In the genomic region with DNA sequence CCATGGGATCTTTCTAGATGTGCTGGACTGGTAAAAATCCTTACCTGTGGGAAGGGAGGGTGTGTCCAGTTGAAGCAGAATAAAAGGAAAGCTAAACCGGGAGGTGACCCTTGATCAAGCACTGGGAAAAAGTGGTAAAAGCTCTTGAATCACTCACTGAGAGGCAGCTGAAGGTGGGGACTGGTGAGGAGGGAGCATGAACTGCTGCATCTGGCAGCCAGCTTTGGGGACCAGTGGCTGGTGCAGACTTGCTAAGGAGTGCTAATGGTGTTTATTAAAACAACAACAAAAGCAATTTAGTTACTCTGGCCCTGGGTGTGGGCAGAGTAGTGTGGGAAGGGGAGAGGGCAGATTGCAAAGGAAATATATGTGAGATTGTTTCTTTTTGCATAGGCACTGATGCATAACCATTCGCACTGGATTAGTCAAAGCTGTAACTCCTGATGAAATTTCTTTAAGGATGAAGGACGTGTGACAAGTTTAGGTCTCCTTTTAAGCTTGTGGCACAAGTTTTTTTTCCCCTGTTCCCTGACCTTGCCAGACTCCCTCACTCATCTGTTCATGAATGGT, we compare ENCODE assay signal across 1 cellular context.
TF ChIP-seq lines count a peak whose summit lies in the region.

No MANE protein-coding gene starts in this region.

TF ChIP-seq in IMR-90, 13 proteins besides CTCF, POLR2A, EP300 and RAD21:
- no peak for TF ChIP-seq MAZ (IDR thresholded peaks at IDR 0.05; ENCODE audit: borderline replicate concordance, low read depth, low read length)
- TF ChIP-seq, protein P1, sequence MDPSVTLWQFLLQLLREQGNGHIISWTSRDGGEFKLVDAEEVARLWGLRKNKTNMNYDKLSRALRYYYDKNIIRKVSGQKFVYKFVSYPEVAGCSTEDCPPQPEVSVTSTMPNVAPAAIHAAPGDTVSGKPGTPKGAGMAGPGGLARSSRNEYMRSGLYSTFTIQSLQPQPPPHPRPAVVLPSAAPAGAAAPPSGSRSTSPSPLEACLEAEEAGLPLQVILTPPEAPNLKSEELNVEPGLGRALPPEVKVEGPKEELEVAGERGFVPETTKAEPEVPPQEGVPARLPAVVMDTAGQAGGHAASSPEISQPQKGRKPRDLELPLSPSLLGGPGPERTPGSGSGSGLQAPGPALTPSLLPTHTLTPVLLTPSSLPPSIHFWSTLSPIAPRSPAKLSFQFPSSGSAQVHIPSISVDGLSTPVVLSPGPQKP (IDR thresholded peaks at IDR 0.05; ENCODE audit: borderline replicate concordance, low read depth, low read length): no peak
- no peak for TF ChIP-seq MAFK (IDR thresholded peaks at IDR 0.05; ENCODE audit: low read depth, low read length)
- TF ChIP-seq MXI1 (IDR thresholded peaks at IDR 0.05; ENCODE audit: borderline replicate concordance, low read depth, low read length): no peak
- TF ChIP-seq RFX5 (IDR thresholded peaks at IDR 0.05; ENCODE audit: low read depth, low read length): no peak
- TF ChIP-seq FOS (IDR thresholded peaks at IDR 0.05; ENCODE audit: low read depth, low read length): no peak
- no peak for TF ChIP-seq NFE2L2 (IDR thresholded peaks at IDR 0.05; ENCODE audit: low read depth, low read length)
- TF ChIP-seq CHD1 (IDR thresholded peaks at IDR 0.05; ENCODE audit: low read depth, low read length): no peak
- TF ChIP-seq RCOR1 (IDR thresholded peaks at IDR 0.05; ENCODE audit: insufficient replicate concordance, low read length): no peak
